Comparison of ENCODE assay signal across 8 cellular contexts in genomic region chr16:15435216-15435864, GRCh38. TPM values are rescaled to one million over a fixed set of nuclear protein-coding genes. Genes with fewer than 3 reads are reported as not detected.
A peak's percentile ranks its signal among the peaks of the same experiment; 100 is the strongest.
DNase-seq lines count a peak whose midpoint lies in the region; ATAC-seq and TF ChIP-seq lines count a peak whose summit lies in the region.

No MANE protein-coding gene starts in this region.

- H3K36me3 ChIP-seq in liver (ENCODE audit: control insufficient read depth in 4 of 4, insufficient read depth in 3 of 4, low read depth in 1 of 4, low read length in 3 of 4) (no peaks in the 10 kb centered on the region), thyroid gland (no peaks in the 10 kb centered on the region)

- TF ChIP-seq CTCF in liver (IDR thresholded peaks at IDR 0.05; ENCODE audit: low read depth, low read length, missing input control), result no peak
- TF ChIP-seq CTCF in thyroid gland (IDR thresholded peaks at IDR 0.05), result no peak

- ATAC-seq in HG03039 (IDR thresholded peaks at IDR 0.05; ENCODE audit: unreplicated experiment), result no peak

- peaks cover 2 to 38% (median 27%) of the 10 kb centered on the region in 4 donors for H3K4me1 ChIP-seq in liver (ENCODE audit: control insufficient read depth in 4 of 4, insufficient read depth in 4 of 4, low read length in 3 of 4)
- H3K4me1 ChIP-seq in thyroid gland, result no peaks in the 10 kb centered on the region

- H3K27me3 ChIP-seq in liver (ENCODE audit: control insufficient read depth in 4 of 4, insufficient read depth in 4 of 4, low read length in 3 of 4) (no peaks in the 10 kb centered on the region), thyroid gland (no peaks in the 10 kb centered on the region)

- H3K9me3 ChIP-seq in liver (ENCODE audit: control insufficient read depth in 4 of 4, low read length in 3 of 4) (no peaks in the 10 kb centered on the region), thyroid gland (no peaks in the 10 kb centered on the region)

- H3K9ac ChIP-seq in liver (ENCODE audit: low read depth in 1 of 2, low read length in 2 of 2), result peak overlapping the region; percentile 45 to 49

- intact Hi-C loops in thyroid gland (cut with DNase I), result no loop called here

- H3K27ac ChIP-seq in liver (ENCODE audit: low read depth in 1 of 2, low read length in 2 of 2) (peak overlapping the region; percentile 76 to 79), thyroid gland (peak overlapping the region in 2 of 3 donors; percentile 65)

- WGBS in liver, result 5% methylated on average over 22 of the region's 22 CpGs
- WGBS in thyroid gland, 2 donors, result 7% methylated on average over 20 to 22 of the region's 22 CpGs

- TF ChIP-seq RAD21 in liver (IDR thresholded peaks at IDR 0.05), result no peak

- peak; percentile 17 for DNase-seq in activated T-cell treated with anti-CD3 and anti-CD28 coated beads, Interleukin-2, amount 50 U/mL, for 1 hour
- no peak for DNase-seq in activated T-cell treated with anti-CD3 and anti-CD28 coated beads for 4 hours
- DNase-seq in astrocyte of the hippocampus (ENCODE audit: low read depth, low spot score), result peak; percentile 34
- peak in 1 of 2 donors; percentile 2 for DNase-seq in thyroid gland
- DNase-seq in NCI-H1694 (lab: John Stamatoyannopoulos, UW), result no peak
- DNase-seq in NCI-H187 (lab: John Stamatoyannopoulos, UW), result no peak

- H3K4me3 ChIP-seq in liver (ENCODE audit: low read depth in 1 of 3, low read length in 3 of 3) (peak overlapping the region; percentile 82 to 98 (median 89)), thyroid gland (replicated peaks in 1 of 3) (peak overlapping the region in 2 of 3 donors; percentile 15 to 54)

- no peak for TF ChIP-seq POLR2A in thyroid gland (IDR thresholded peaks at IDR 0.05)

TF ChIP-seq in liver, 16 proteins besides CTCF, POLR2A, EP300 and RAD21:
- no peak for TF ChIP-seq TAF1 (conservative IDR thresholded peaks at IDR 0.05)
- TF ChIP-seq EGR1 (IDR thresholded peaks at IDR 0.05; ENCODE audit: low read depth in 2 of 2), result no peak
- no peak for TF ChIP-seq NR2F2 (IDR thresholded peaks at IDR 0.05)
- TF ChIP-seq RXRA (IDR thresholded peaks at IDR 0.05), result peak; percentile 12 to 21
- TF ChIP-seq ZBTB33 (IDR thresholded peaks at IDR 0.05), result no peak
- no peak for TF ChIP-seq YY1 (IDR thresholded peaks at IDR 0.05)
- TF ChIP-seq GABPA (IDR thresholded peaks at IDR 0.05 in 1 of 2, conservative IDR thresholded peaks at IDR 0.05 in 1 of 2), result no peak
- no peak for TF ChIP-seq REST (IDR thresholded peaks at IDR 0.05)
- TF ChIP-seq MAX (IDR thresholded peaks at IDR 0.05), result no peak

RNA-seq across cellular contexts. Expression of gene BMERB1, which starts 1.0 kb away (rescaled TPM):
- total RNA-seq in liver, result 10 to 100 TPM in 1 of 2 donors, 1 to 10 TPM in 1; 5.6 to 33.3 TPM
- 1 to 10 TPM; 8.3 to 9.7 TPM for polyA plus RNA-seq in liver
- 10 to 100 TPM; 13.7 to 31.0 (median 23.0) TPM for total RNA-seq in thyroid gland

RNA-seq across cellular contexts. Expression of gene MPV17L, which starts 39.8 kb away (rescaled TPM):
- total RNA-seq in liver (10 to 100 TPM; 12.0 to 39.6 TPM), thyroid gland (10 to 100 TPM in 3 of 4 donors, 1 to 10 TPM in 1; 6.9 to 20.8 (median 15.4) TPM)
- polyA plus RNA-seq in liver, result 1 to 10 TPM; 4.9 to 5.6 TPM

RNA-seq across cellular contexts. Expression of gene NPIPA5, which starts 57.2 kb away (rescaled TPM):
- total RNA-seq in liver (1 to 10 TPM; 1.0 to 1.8 TPM), thyroid gland (10 to 100 TPM in 1 of 4 donors, 1 to 10 TPM in 3; 3.6 to 21.2 (median 7.3) TPM)
- 1 to 10 TPM in 1 of 2 donors, not detected in 1; 5.1 TPM for polyA plus RNA-seq in liver

Comparison
In these comparisons a context has a peak if more than half of its experiments do, and no peak if none do; other contexts are left out.
1. DNase-seq: peak in activated T-cell treated with anti-CD3 and anti-CD28 coated beads, Interleukin-2, amount 50 U/mL, for 1 hour (single experiment) and astrocyte of the hippocampus (single experiment); none in activated T-cell treated with anti-CD3 and anti-CD28 coated beads for 4 hours (single experiment), NCI-H1694 (single experiment) and NCI-H187 (0 of 2).